Comparison of ENCODE assay signal across 11 cellular contexts in genomic region chr13:60351326-60351725, GRCh38. TPM values are rescaled to one million over a fixed set of nuclear protein-coding genes. Genes with fewer than 3 reads are reported as not detected.
DNase-seq lines count a peak whose midpoint lies in the region; ATAC-seq and TF ChIP-seq lines count a peak whose summit lies in the region.
"Had no signal": no experiment of that assay in that cellular context is flagged by ENCODE, and none has a peak within 500 bp of the region (broad histone marks: within the 10 kb centered on the region; RNA-seq: fewer than 3 reads in every experiment).

No MANE protein-coding gene starts in this region.

- WGBS in upper lobe of left lung, 2 donors: 45 to 58% methylated on average over 2 of the region's 2 CpGs

- no peaks in the 10 kb centered on the region; the same call in 1 of the 3 replicates for H3K9me3 Mint-ChIP-seq in GM23338

- H3K4me3 Mint-ChIP-seq in GM23338: no peak overlapping the region

- no peak for TF ChIP-seq POLR2A in upper lobe of left lung (IDR thresholded peaks at IDR 0.05)

- H3K4me1 Mint-ChIP-seq in GM23338: peaks cover 3% of the 10 kb centered on the region; the same call in 1 of the 3 replicates

- no peak overlapping the region for H3K9ac ChIP-seq in PC-3 (ENCODE audit: low read length)

- CTCF ChIA-PET in PC-3 (lab: Charles Lee): no interaction called here

- H3K36me3 ChIP-seq in GM23338 (ENCODE audit: insufficient read depth) (no peaks in the 10 kb centered on the region), PC-3 (ENCODE audit: low read depth, low read length) (no peaks in the 10 kb centered on the region), upper lobe of left lung (no peaks in the 10 kb centered on the region)
- H3K36me3 ChIP-seq: SJSA1 had no signal

- no peak overlapping the region for H3K4me3 ChIP-seq in GM23338
- H3K4me3 ChIP-seq in PC-3 (ENCODE audit: low read length): no peak overlapping the region
- H3K4me3 ChIP-seq in epithelial cell of proximal tubule (ENCODE audit: low read depth, low read length): no peak overlapping the region
- H3K4me3 ChIP-seq in upper lobe of left lung: no peak overlapping the region
- H3K4me3 ChIP-seq: SJSA1, skin epidermis had no signal

- H3K4me2 ChIP-seq in GM23338 (no peak overlapping the region), PC-3 (ENCODE audit: low read length) (no peak overlapping the region)

- no peak for TF ChIP-seq EP300 in upper lobe of left lung (IDR thresholded peaks at IDR 0.05)

- H3K9me3 ChIP-seq in PC-3 (ENCODE audit: low read length) (no peaks in the 10 kb centered on the region), upper lobe of left lung (no peaks in the 10 kb centered on the region)
- H3K9me3 ChIP-seq: SJSA1 had no signal

- H3K79me2 ChIP-seq in GM23338 (replicated peaks; ENCODE audit: insufficient read depth) (no peaks in the 10 kb centered on the region), PC-3 (ENCODE audit: low read length) (no peaks in the 10 kb centered on the region)

- DNase-seq in GM23338 (ENCODE audit: low spot score) (no peak), PC-3 (peak; percentile 40), epithelial cell of proximal tubule (ENCODE audit: low read depth) (peak; percentile 19), sciatic nerve (ENCODE audit: low spot score) (no peak), T-helper 2 cell (no peak), COLO668 (lab: John Stamatoyannopoulos, UW; ENCODE audit: unreplicated experiment) (no peak), upper lobe of left lung (no peak)
- DNase-seq: DND-41 had no signal

- no peaks in the 10 kb centered on the region for H3K27me3 Mint-ChIP-seq in GM23338 (ENCODE audit: insufficient read depth, low read depth, poor library complexity)

- H3F3A ChIP-seq in GM23338 (replicated peaks; ENCODE audit: low read depth) (no peaks in the 10 kb centered on the region), PC-3 (ENCODE audit: low read length, unreplicated experiment) (no peaks in the 10 kb centered on the region)

- TF ChIP-seq CTCF in GM23338 (conservative IDR thresholded peaks at IDR 0.05; ENCODE audit: low read depth in 2 of 2): no peak
- no peak for TF ChIP-seq CTCF in PC-3 (conservative IDR thresholded peaks at IDR 0.05; ENCODE audit: low read depth, low read length)
- TF ChIP-seq CTCF in epithelial cell of proximal tubule (conservative IDR thresholded peaks at IDR 0.05; ENCODE audit: low read depth, low read length): no peak
- no peak for TF ChIP-seq CTCF in upper lobe of left lung (IDR thresholded peaks at IDR 0.05)

- no TSS peak for BruUV-seq in PC-3 (replicated peaks; lab: Mats Ljungman, UMichigan)

- H3K36me3 Mint-ChIP-seq in GM23338 (ENCODE audit: low read depth): no peaks in the 10 kb centered on the region

- no peak overlapping the region for H3K27ac Mint-ChIP-seq in GM23338

- H3K4me1 ChIP-seq in GM23338 (ENCODE audit: insufficient read depth) (no peaks in the 10 kb centered on the region), PC-3 (ENCODE audit: insufficient read depth, low read length) (no peaks in the 10 kb centered on the region), upper lobe of left lung (no peaks in the 10 kb centered on the region)
- H3K4me1 ChIP-seq: SJSA1 had no signal

- POLR2A ChIA-PET in PC-3 (lab: Charles Lee; ENCODE audit: unreplicated experiment): no interaction called here

- ATAC-seq in GM23338 (no peak), PC-3 (no peak), sciatic nerve (peak; percentile 24), upper lobe of left lung (ENCODE audit: low FRiP score in 2 of 2) (no peak)
- ATAC-seq: HepG2 had no signal

- H4K20me1 ChIP-seq in GM23338 (replicated peaks; ENCODE audit: insufficient read depth): no peaks in the 10 kb centered on the region
- H4K20me1 ChIP-seq in PC-3 (ENCODE audit: low read length): no peaks in the 10 kb centered on the region

- no peaks in the 10 kb centered on the region for H3K27me3 ChIP-seq in GM23338 (ENCODE audit: insufficient read depth)
- peaks cover 26% of the 10 kb centered on the region for H3K27me3 ChIP-seq in PC-3 (ENCODE audit: low read length)
- H3K27me3 ChIP-seq in upper lobe of left lung: no peaks in the 10 kb centered on the region
- H3K27me3 ChIP-seq: SJSA1 had no signal

- intact Hi-C loops in PC-3 (cut with micrococcal nuclease) (no loop called here), sciatic nerve (cut with DNase I) (no loop called here)

- H3K27ac ChIP-seq in GM23338 (ENCODE audit: low read depth) (no peak overlapping the region), PC-3 (ENCODE audit: low read length) (no peak overlapping the region), upper lobe of left lung (no peak overlapping the region)
- H3K27ac ChIP-seq: SJSA1, skin epidermis had no signal

- H3K9me2 ChIP-seq in GM23338 (ENCODE audit: insufficient read depth) (peaks cover 4% of the 10 kb centered on the region; the same call in 1 of the 2 replicates), PC-3 (replicated peaks; ENCODE audit: low read length) (no peaks in the 10 kb centered on the region)

- H2AFZ ChIP-seq in GM23338: peak overlapping the region; percentile 60; the same call in 1 of the 2 replicates
- no peak overlapping the region for H2AFZ ChIP-seq in PC-3 (ENCODE audit: low read length)

TF ChIP-seq in GM23338, 12 proteins besides CTCF, POLR2A, EP300 and RAD21:
- TF ChIP-seq POLR2AphosphoS5 (IDR thresholded peaks at IDR 0.05; ENCODE audit: low read depth): no peak
- TF ChIP-seq EZH2 (IDR thresholded peaks at IDR 0.05; ENCODE audit: low read depth, unreplicated experiment): no peak

RNA-seq across cellular contexts. Expression of gene TDRD3, which starts 45.7 kb away (rescaled TPM):
- total RNA-seq in GM23338 (2014; rRNA removed; shearing (Covaris generic)): 13.1 and 14.8 TPM in 2 replicates
- polyA plus RNA-seq in GM23338 (2016; fragmentation: Nextera tagmentation; extraction: Ambion mirVana): 10.6 and 13.3 TPM in 2 replicates
- total RNA-seq in PC-3 (2014; rRNA removed) (5.8 and 7.5 TPM in 2 replicates), epithelial cell of proximal tubule (8.2 and 8.8 TPM in 2 replicates), sciatic nerve (55.7 TPM), upper lobe of left lung (10 to 100 TPM; 16.0 to 56.4 (median 25.8) TPM)

Comparison
In these comparisons a context has a peak if more than half of its experiments do, and no peak if none do; other contexts are left out.
1. DNase-seq: peak in PC-3 (single experiment) and epithelial cell of proximal tubule (single experiment); none in GM23338 (single experiment), sciatic nerve (single experiment), T-helper 2 cell (0 of 5), COLO668 (single experiment) and upper lobe of left lung (0 of 2).